ENCODE assay signal across 8 cellular contexts in the genomic region with DNA sequence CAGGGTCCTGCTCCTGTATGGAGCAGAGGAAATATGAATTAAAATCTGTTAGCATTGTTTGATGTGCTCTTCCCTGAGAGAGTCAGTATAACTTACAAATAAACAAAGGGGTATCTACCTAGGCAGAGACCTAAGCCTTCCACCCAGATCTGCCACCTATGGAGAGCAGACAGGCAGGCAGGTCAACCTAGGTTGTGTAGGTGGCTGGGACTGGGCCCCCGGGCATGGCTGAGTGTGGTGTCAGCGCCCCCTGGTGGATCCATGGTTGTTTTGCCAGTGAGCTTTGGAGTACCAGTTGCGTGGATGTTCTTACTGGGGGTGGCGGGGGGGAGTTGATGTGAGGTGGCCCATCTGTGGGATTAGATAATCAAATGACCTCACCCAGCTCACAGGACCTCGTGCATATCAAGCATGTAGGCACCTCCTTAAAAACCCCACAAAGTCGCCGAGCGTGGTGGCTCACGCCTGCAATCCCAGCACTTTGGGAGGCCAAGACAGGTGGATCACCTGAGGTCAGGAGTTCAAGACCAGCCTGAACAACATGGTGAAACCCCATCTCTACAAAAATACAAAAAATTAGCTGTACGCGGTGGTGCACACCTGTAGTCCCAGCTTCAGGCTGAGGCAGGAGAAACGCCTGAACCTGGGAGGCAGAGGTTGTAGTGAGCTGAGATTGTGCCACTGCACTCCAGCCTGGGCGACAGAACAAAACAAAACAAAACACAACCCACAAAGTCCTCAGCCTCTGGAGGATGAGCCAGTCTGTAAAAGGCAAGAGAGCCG. TPM values are rescaled to one million over a fixed set of nuclear protein-coding genes. Genes with fewer than 3 reads are reported as not detected.
A peak's percentile ranks its signal among the peaks of the same experiment; 100 is the strongest.
DNase-seq lines count a peak whose midpoint lies in the region; ATAC-seq and TF ChIP-seq lines count a peak whose summit lies in the region.

No MANE protein-coding gene starts in this region.

- 74 to 93% methylated on average over 8 to 14 of the region's 14 CpGs for WGBS in testis, 2 donors

- no peak overlapping the region for H3K4me3 ChIP-seq in CD8-positive, alpha-beta T cell (ENCODE audit: low read depth, low read length)
- no peak overlapping the region for H3K4me3 ChIP-seq in Loucy (ENCODE audit: low read length, poor library complexity, severe bottlenecking)
- no peak overlapping the region for H3K4me3 ChIP-seq in RWPE2 (ENCODE audit: severe bottlenecking)
- H3K4me3 ChIP-seq in neutrophil (ENCODE audit: low read depth in 1 of 2, low read length in 1 of 2), result peak overlapping the region; percentile 41 to 55
- no peak overlapping the region for H3K4me3 ChIP-seq in testis

- TF ChIP-seq POLR2A in testis (IDR thresholded peaks at IDR 0.05), result no peak

- H2AFZ ChIP-seq in Loucy (ENCODE audit: low read length), result no peak overlapping the region

- H3K4me2 ChIP-seq in Loucy (ENCODE audit: low read depth, low read length, poor library complexity, severe bottlenecking), result no peak overlapping the region

- peaks cover 33% of the 10 kb centered on the region for H3K36me3 Mint-ChIP-seq in CD8-positive, alpha-beta T cell
- H3K36me3 Mint-ChIP-seq in activated T-helper 17 cell treated with anti-CD3 and anti-CD28 coated beads, Interleukin-2, amount 50 U/mL, for 72 hours (ENCODE audit: low read depth), result peaks cover 60% of the 10 kb centered on the region

- no peak overlapping the region for H3K9ac ChIP-seq in Loucy (ENCODE audit: low read depth, low read length, poor library complexity, severe bottlenecking)

- no peaks in the 10 kb centered on the region for H3K36me3 ChIP-seq in CD8-positive, alpha-beta T cell (ENCODE audit: insufficient read depth, low read length)
- H3K36me3 ChIP-seq in Loucy (ENCODE audit: insufficient read depth, low read length) (no peaks in the 10 kb centered on the region), RWPE2 (ENCODE audit: low read depth) (peaks cover 62% of the 10 kb centered on the region), neutrophil (no peaks in the 10 kb centered on the region), testis (ENCODE audit: low read depth, missing control alignments) (no peaks in the 10 kb centered on the region)

- DNase-seq in CD8-positive, alpha-beta T cell, result peak; percentile 84 to 98 (median 90)
- peak; percentile 78 for DNase-seq in RWPE2 (ENCODE audit: low spot score)
- DNase-seq in fibroblast of the conjunctiva (ENCODE audit: low read depth), result peak; percentile 24
- DNase-seq in testis, result peak; percentile 92

- H3K27ac Mint-ChIP-seq in CD8-positive, alpha-beta T cell, result peak overlapping the region; percentile 45
- peak overlapping the region; percentile 60 for H3K27ac Mint-ChIP-seq in activated T-helper 17 cell treated with anti-CD3 and anti-CD28 coated beads, Interleukin-2, amount 50 U/mL, for 72 hours

- no peaks in the 10 kb centered on the region for H3F3A ChIP-seq in Loucy (ENCODE audit: low read depth)

- H3K9me3 ChIP-seq in CD8-positive, alpha-beta T cell (ENCODE audit: low read length), result no peaks in the 10 kb centered on the region
- H3K9me3 ChIP-seq in Loucy (ENCODE audit: insufficient read depth, low read depth, low read length) (no peaks in the 10 kb centered on the region), RWPE2 (ENCODE audit: severe bottlenecking) (no peaks in the 10 kb centered on the region), neutrophil (no peaks in the 10 kb centered on the region), testis (no peaks in the 10 kb centered on the region)

- CTCF ChIA-PET in CD8-positive, alpha-beta T cell (lab: Charles Lee), result interaction anchor here (0.6 to 6.0 kb wide), 54 partner anchors 9 to 520 kb away, joined by 3 to 162 read pairs (median 4); a partner anchor contains a TSS

- POLR2A ChIA-PET in CD8-positive, alpha-beta T cell (lab: Charles Lee), result interaction anchor here (1.0 to 1.9 kb wide), 6 partner anchors 35 to 105 kb away, joined by 3 to 9 read pairs (median 6); a partner anchor contains a TSS

- H3K4me1 Mint-ChIP-seq in CD8-positive, alpha-beta T cell (ENCODE audit: low read depth), result peaks cover 11% of the 10 kb centered on the region
- H3K4me1 Mint-ChIP-seq in activated T-helper 17 cell treated with anti-CD3 and anti-CD28 coated beads, Interleukin-2, amount 50 U/mL, for 72 hours, result peaks cover 9% of the 10 kb centered on the region

- H3K9me3 Mint-ChIP-seq in CD8-positive, alpha-beta T cell, result no peaks in the 10 kb centered on the region
- no peaks in the 10 kb centered on the region for H3K9me3 Mint-ChIP-seq in activated T-helper 17 cell treated with anti-CD3 and anti-CD28 coated beads, Interleukin-2, amount 50 U/mL, for 72 hours

- ATAC-seq in CD8-positive, alpha-beta T cell, result peak; percentile 99
- ATAC-seq in GM21529 (IDR thresholded peaks at IDR 0.05; ENCODE audit: unreplicated experiment), result peak; percentile 71
- peak; percentile 94 for ATAC-seq in RWPE2 (ENCODE audit: low read depth)
- peak; percentile 99 for ATAC-seq in activated T-helper 17 cell treated with anti-CD3 and anti-CD28 coated beads, Interleukin-2, amount 50 U/mL, for 72 hours (replicated peaks)

- H3K4me1 ChIP-seq in CD8-positive, alpha-beta T cell (ENCODE audit: insufficient read depth, low read length), result peaks cover 6% of the 10 kb centered on the region
- H3K4me1 ChIP-seq in Loucy (ENCODE audit: insufficient read depth, low read length, poor library complexity, severe bottlenecking), result no peaks in the 10 kb centered on the region
- H3K4me1 ChIP-seq in RWPE2 (ENCODE audit: insufficient read depth, poor library complexity, severe bottlenecking), result no peaks in the 10 kb centered on the region
- H3K4me1 ChIP-seq in neutrophil (ENCODE audit: control insufficient read depth in 1 of 2, insufficient read depth in 1 of 2, low read depth in 1 of 2, low read length in 1 of 2), result peaks cover 87 to 90% of the 10 kb centered on the region in 2 experiments
- H3K4me1 ChIP-seq in testis, result peaks cover 3% of the 10 kb centered on the region

- H3K27me3 ChIP-seq in CD8-positive, alpha-beta T cell (ENCODE audit: insufficient read depth, low read length), result no peaks in the 10 kb centered on the region
- H3K27me3 ChIP-seq in Loucy (ENCODE audit: insufficient read depth, low read length, poor library complexity, severe bottlenecking) (no peaks in the 10 kb centered on the region), RWPE2 (ENCODE audit: insufficient read depth, poor library complexity, severe bottlenecking) (no peaks in the 10 kb centered on the region), neutrophil (no peaks in the 10 kb centered on the region), testis (no peaks in the 10 kb centered on the region)

- no peak overlapping the region for H3K4me3 Mint-ChIP-seq in CD8-positive, alpha-beta T cell
- no peak overlapping the region for H3K4me3 Mint-ChIP-seq in activated T-helper 17 cell treated with anti-CD3 and anti-CD28 coated beads, Interleukin-2, amount 50 U/mL, for 72 hours

- no peaks in the 10 kb centered on the region for H3K27me3 Mint-ChIP-seq in CD8-positive, alpha-beta T cell (ENCODE audit: low read depth)
- H3K27me3 Mint-ChIP-seq in activated T-helper 17 cell treated with anti-CD3 and anti-CD28 coated beads, Interleukin-2, amount 50 U/mL, for 72 hours, result no peaks in the 10 kb centered on the region

- no peaks in the 10 kb centered on the region for H4K20me1 ChIP-seq in Loucy (ENCODE audit: insufficient read depth, low read length, poor library complexity, severe bottlenecking)

- intact Hi-C loops in CD8-positive, alpha-beta T cell (cut with DNase I, micrococcal nuclease), result loop anchor here (1.0 to 2.0 kb wide), 9 partner anchors 24 to 519 kb away; a partner anchor contains a TSS
- intact Hi-C loops in testis (cut with DNase I; ENCODE audit: low total_unique reads), result loop anchor here (10.0 kb wide), 1 partner anchor 126 kb away; no protein-coding TSS in a partner anchor

- no peaks in the 10 kb centered on the region for H3K79me2 ChIP-seq in Loucy (ENCODE audit: insufficient read depth, low read length)

- H3K9me2 ChIP-seq in Loucy (replicated peaks; ENCODE audit: low read depth, low read length), result no peaks in the 10 kb centered on the region

- H3K27ac ChIP-seq in CD8-positive, alpha-beta T cell (ENCODE audit: low read depth, low read length), result no peak overlapping the region
- H3K27ac ChIP-seq in RWPE2 (ENCODE audit: poor library complexity, severe bottlenecking) (no peak overlapping the region), neutrophil (peak overlapping the region; percentile 92), testis (no peak overlapping the region)

- TF ChIP-seq CTCF in CD8-positive, alpha-beta T cell (IDR thresholded peaks at IDR 0.05), result peak; percentile 88
- TF ChIP-seq CTCF in Loucy (conservative IDR thresholded peaks at IDR 0.05; ENCODE audit: low read length) (peak; percentile 90), RWPE2 (IDR thresholded peaks at IDR 0.05; ENCODE audit: poor library complexity, severe bottlenecking) (peak; percentile 92), neutrophil (IDR thresholded peaks at IDR 0.05) (peak; percentile 95), testis (IDR thresholded peaks at IDR 0.05) (peak; percentile 83 to 90 (median 90))

RNA-seq across cellular contexts. Expression of a gene that starts 17.6 kb away (rescaled TPM):
- 1 to 10 TPM; 9.5 TPM for total RNA-seq in CD8-positive, alpha-beta T cell
- total RNA-seq in activated T-helper 17 cell treated with anti-CD3 and anti-CD28 coated beads, Interleukin-2, amount 50 U/mL, for 72 hours, result 10 to 100 TPM; 24.6 to 35.0 TPM
- 10 to 100 TPM; 24.6 to 32.4 TPM for total RNA-seq in testis
- polyA plus RNA-seq in testis (ENCODE audit: insufficient read depth, low read depth, low replicate concordance), result 62.5 TPM

RNA-seq across cellular contexts. Expression of a gene that starts 17.7 kb away (rescaled TPM):
- total RNA-seq in CD8-positive, alpha-beta T cell, result 10 to 100 TPM; 18.5 to 20.9 TPM
- total RNA-seq in activated T-helper 17 cell treated with anti-CD3 and anti-CD28 coated beads, Interleukin-2, amount 50 U/mL, for 72 hours, result 10 to 100 TPM in 1 of 2 donors, 1 to 10 TPM in 1; 7.2 to 18.7 TPM
- total RNA-seq in testis, result 10 to 100 TPM; 19.1 to 19.9 TPM
- 18.6 TPM for polyA plus RNA-seq in testis (ENCODE audit: insufficient read depth, low read depth, low replicate concordance)

RNA-seq across cellular contexts. Expression of a gene that starts 25.0 kb away (rescaled TPM):
- not detected for total RNA-seq in CD8-positive, alpha-beta T cell
- not detected for total RNA-seq in activated T-helper 17 cell treated with anti-CD3 and anti-CD28 coated beads, Interleukin-2, amount 50 U/mL, for 72 hours
- 1 to 10 TPM; 2.4 to 4.1 TPM for total RNA-seq in testis
- 3.2 TPM for polyA plus RNA-seq in testis (ENCODE audit: insufficient read depth, low read depth, low replicate concordance)

RNA-seq across cellular contexts. Expression of a gene that starts 41.4 kb away (rescaled TPM):
- 10 to 100 TPM; 22.5 to 23.7 TPM for total RNA-seq in CD8-positive, alpha-beta T cell
- total RNA-seq in activated T-helper 17 cell treated with anti-CD3 and anti-CD28 coated beads, Interleukin-2, amount 50 U/mL, for 72 hours, result 1 to 10 TPM; 2.8 to 7.3 TPM
- total RNA-seq in testis, result 1 to 10 TPM; 2.7 to 3.0 TPM
- 5.9 TPM for polyA plus RNA-seq in testis (ENCODE audit: insufficient read depth, low read depth, low replicate concordance)

RNA-seq across cellular contexts. Expression of a gene that starts 44.5 kb away (rescaled TPM):
- 10 to 100 TPM; 79.4 to 85.2 TPM for total RNA-seq in CD8-positive, alpha-beta T cell
- total RNA-seq in activated T-helper 17 cell treated with anti-CD3 and anti-CD28 coated beads, Interleukin-2, amount 50 U/mL, for 72 hours, result 10 to 100 TPM; 71.1 to 78.1 TPM
- total RNA-seq in testis, result 100 to 1,000 TPM in 1 of 2 donors, 10 to 100 TPM in 1; 94.7 to 115 TPM
- polyA plus RNA-seq in testis (ENCODE audit: insufficient read depth, low read depth, low replicate concordance), result 78.0 TPM

Comparison
In these comparisons a context has a peak if more than half of its experiments do, and no peak if none do; other contexts are left out.
1. DNase-seq: peak in every context shown above with its lines; median percentile 92 in testis; 90 in CD8-positive, alpha-beta T cell; 78 in RWPE2; 24 in fibroblast of the conjunctiva.
2. H3K4me3 ChIP-seq: peak in neutrophil (2 of 2); none in CD8-positive, alpha-beta T cell (single experiment), Loucy (single experiment), RWPE2 (single experiment) and testis (0 of 2).
3. Peak in every context shown above with its lines, with median percentiles within 50 percentile points of each other: ATAC-seq and CTCF ChIP-seq.